ENCODE assay signal across 13 cellular contexts in genomic region chr5:74594172-74595040, GRCh38. TPM values are rescaled to one million over a fixed set of nuclear protein-coding genes. Genes with fewer than 3 reads are reported as not detected.
DNase-seq lines count a peak whose midpoint lies in the region; ATAC-seq and TF ChIP-seq lines count a peak whose summit lies in the region.
"Had no signal": no experiment of that assay in that cellular context is flagged by ENCODE, and none has a peak within 500 bp of the region (broad histone marks: within the 10 kb centered on the region; RNA-seq: fewer than 3 reads in every experiment).

No MANE protein-coding gene starts in this region.

- no peaks in the 10 kb centered on the region for H3K79me2 ChIP-seq in ACC112 (ENCODE audit: control insufficient read depth, insufficient read depth, low read length, unreplicated experiment)

- dilution Hi-C loops in IMR-90 (cut with HindIII; ENCODE audit: low sequenced_read_pairs, unreplicated experiment), result no loop called here

- no peaks in the 10 kb centered on the region for H4K20me1 ChIP-seq in IMR-90 (ENCODE audit: insufficient read depth, low read length)

- WGBS in IMR-90 (ENCODE audit: extremely low coverage in 2 of 2, insufficient read length in 1 of 2), 2 experiments, result 100% methylated on average over 1 of the region's 6 CpGs; no CpG with 5 or more reads in 1 of the 2 experiments

- H3K4me1 ChIP-seq in ACC112 (ENCODE audit: control insufficient read depth, insufficient read depth, low read length, unreplicated experiment), result peaks cover 12% of the 10 kb centered on the region
- no peaks in the 10 kb centered on the region; the same call in 1 of the 2 replicates for H3K4me1 ChIP-seq in IMR-90 (ENCODE audit: control insufficient read depth, insufficient read depth, low read length)

- H2BK5ac ChIP-seq in IMR-90 (ENCODE audit: low read depth, low read length, poor library complexity, severe bottlenecking), result peak overlapping the region; percentile 34

- no peaks in the 10 kb centered on the region for H3K9me1 ChIP-seq in IMR-90 (ENCODE audit: insufficient read depth, low read length)

- no peaks in the 10 kb centered on the region for H3K27me3 ChIP-seq in ACC112 (ENCODE audit: insufficient read depth, low read length)
- no peaks in the 10 kb centered on the region for H3K27me3 ChIP-seq in IMR-90 (ENCODE audit: control insufficient read depth, insufficient read depth, low read length)

- TF ChIP-seq POLR2A in IMR-90 (IDR thresholded peaks at IDR 0.05; ENCODE audit: low read depth, low read length), result no peak

- no peak for TF ChIP-seq CTCF in IMR-90 (conservative IDR thresholded peaks at IDR 0.05; ENCODE audit: low read depth, low read length)
- TF ChIP-seq CTCF in choroid plexus epithelial cell (conservative IDR thresholded peaks at IDR 0.05; ENCODE audit: low read depth, low read length), result no peak

- peak overlapping the region; percentile 52; the same call in 1 of the 2 replicates for H3K4ac ChIP-seq in IMR-90 (ENCODE audit: low read depth, low read length)

- H3K79me1 ChIP-seq in IMR-90 (ENCODE audit: low read depth in 1 of 2, low read length in 2 of 2), result no peaks in the 10 kb centered on the region

- H2AFZ ChIP-seq in ACC112 (ENCODE audit: low read length, unreplicated experiment) (peak overlapping the region; percentile 96), IMR-90 (replicated peaks; ENCODE audit: low read length, poor library complexity) (no peak overlapping the region)
- H2AFZ ChIP-seq: GM23248 had no signal

- H2AK9ac ChIP-seq in IMR-90 (replicated peaks; ENCODE audit: low read depth, low read length, poor library complexity), result no peak overlapping the region

- peak overlapping the region; percentile 72 for H2BK120ac ChIP-seq in IMR-90 (ENCODE audit: low read depth, low read length)

- peak overlapping the region; percentile 64; the same call in 1 of the 2 replicates for H2BK20ac ChIP-seq in IMR-90 (ENCODE audit: low read depth, low read length)

- H3K4me2 ChIP-seq in IMR-90 (ENCODE audit: low read depth, low read length), result no peak overlapping the region

- H3K14ac ChIP-seq in IMR-90 (replicated peaks; ENCODE audit: low read depth, low read length), result peak overlapping the region; percentile 55; the same call in 1 of the 2 replicates

- H3K9ac ChIP-seq in IMR-90 (ENCODE audit: low read depth, low read length), result no peak overlapping the region
- H3K9ac ChIP-seq: GM23248 had no signal

- H2AK5ac ChIP-seq in IMR-90 (ENCODE audit: low read depth, low read length), result no peak overlapping the region

- H3K36me3 ChIP-seq in ACC112 (ENCODE audit: insufficient read depth, low read length), result no peaks in the 10 kb centered on the region
- no peaks in the 10 kb centered on the region for H3K36me3 ChIP-seq in IMR-90 (ENCODE audit: control insufficient read depth, insufficient read depth, low read length)

- in situ Hi-C loops in IMR-90 (cut with MboI; ENCODE audit: low sequenced_read_pairs), result no loop called here

- H3K18ac ChIP-seq in IMR-90 (ENCODE audit: low read depth, low read length), result no peak overlapping the region; the same call in 1 of the 2 replicates

- peak overlapping the region; percentile 45; the same call in 1 of the 2 replicates for H4K91ac ChIP-seq in IMR-90 (ENCODE audit: insufficient read depth, low read depth, low read length)

- intact Hi-C loops in IMR-90 (cut with micrococcal nuclease), result no loop called here

- peak overlapping the region; percentile 49; the same call in 2 of the 3 replicates for H2BK15ac ChIP-seq in IMR-90 (ENCODE audit: low read depth, low read length)

- H3K9me3 ChIP-seq in IMR-90 (ENCODE audit: control insufficient read depth, insufficient read depth, low read length), result no peaks in the 10 kb centered on the region

- H4K8ac ChIP-seq in IMR-90 (ENCODE audit: low read depth in 2 of 2, low read length in 2 of 2), result peak overlapping the region in 1 of 2 experiments; percentile 70; a peak in 2 of 4 replicates

- H3K27ac ChIP-seq in ACC112 (ENCODE audit: low read depth, low read length) (peak overlapping the region; percentile 84), IMR-90 (ENCODE audit: insufficient read depth, low read length) (no peak overlapping the region)
- H3K27ac ChIP-seq: GM23248 had no signal

- H3K23ac ChIP-seq in IMR-90 (ENCODE audit: low read depth, low read length), result no peak overlapping the region

- H4K5ac ChIP-seq in IMR-90 (ENCODE audit: low read depth, low read length), result no peak overlapping the region; the same call in 1 of the 2 replicates

- POLR2A ChIA-PET in IMR-90 (lab: Charles Lee; ENCODE audit: unreplicated experiment), result no interaction called here

- CTCF ChIA-PET in IMR-90 (lab: Yijun Ruan, JAX), result no interaction called here

- H3K56ac ChIP-seq in IMR-90 (ENCODE audit: extremely low read depth, insufficient read depth, low read length), result no peak overlapping the region

- DNase-seq in IMR-90 (peak; percentile 29), choroid plexus epithelial cell (ENCODE audit: low read depth) (peak; percentile 84), lung microvascular endothelial cell (ENCODE audit: low read depth in 2 of 2) (peak; percentile 45 to 81), NOMO-1 treated with DMSO at 0.1 percent for 48 hours (lab: John Stamatoyannopoulos, UW; ENCODE audit: unreplicated experiment) (no peak), iPS-NIHi7 (ENCODE audit: extremely low spot score) (no peak), GM19238 (ENCODE audit: insufficient read length, low spot score) (no peak), NK-92 (lab: John Stamatoyannopoulos, UW; ENCODE audit: unreplicated experiment) (no peak)
- DNase-seq: activated T-cell treated with anti-CD3 and anti-CD28 coated beads, Interleukin-2, amount 50 U/mL, for 1 hour; posterior cingulate gyrus; SIG-M5; T-helper 9 cell had no signal

- TF ChIP-seq RAD21 in IMR-90 (IDR thresholded peaks at IDR 0.05; ENCODE audit: low read length), result no peak

- H3K4me3 ChIP-seq in ACC112 (ENCODE audit: low read depth, low read length) (no peak overlapping the region), IMR-90 (ENCODE audit: insufficient read depth, low read depth, low read length) (no peak overlapping the region), choroid plexus epithelial cell (ENCODE audit: low read depth, low read length) (no peak overlapping the region)
- H3K4me3 ChIP-seq: GM23248 had no signal

- no peak for ATAC-seq in IMR-90 (ENCODE audit: low read depth)

- BruUV-seq in IMR-90 (replicated peaks; lab: Mats Ljungman, UMichigan), result no TSS peak

TF ChIP-seq in IMR-90, 13 proteins besides CTCF, POLR2A, EP300 and RAD21:
- TF ChIP-seq RFX5 (IDR thresholded peaks at IDR 0.05; ENCODE audit: low read depth, low read length) (no peak), BHLHE40 (IDR thresholded peaks at IDR 0.05; ENCODE audit: low read depth, low read length) (no peak), RCOR1 (IDR thresholded peaks at IDR 0.05; ENCODE audit: insufficient replicate concordance, low read length) (no peak)
- TF ChIP-seq, protein P1, sequence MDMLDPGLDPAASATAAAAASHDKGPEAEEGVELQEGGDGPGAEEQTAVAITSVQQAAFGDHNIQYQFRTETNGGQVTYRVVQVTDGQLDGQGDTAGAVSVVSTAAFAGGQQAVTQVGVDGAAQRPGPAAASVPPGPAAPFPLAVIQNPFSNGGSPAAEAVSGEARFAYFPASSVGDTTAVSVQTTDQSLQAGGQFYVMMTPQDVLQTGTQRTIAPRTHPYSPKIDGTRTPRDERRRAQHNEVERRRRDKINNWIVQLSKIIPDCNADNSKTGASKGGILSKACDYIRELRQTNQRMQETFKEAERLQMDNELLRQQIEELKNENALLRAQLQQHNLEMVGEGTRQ (IDR thresholded peaks at IDR 0.05; ENCODE audit: low read depth, low read length), result no peak

RNA-seq across cellular contexts. Expression of gene ENC1, which starts 46.1 kb away (rescaled TPM):
- total RNA-seq in IMR-90 (2012; rRNA removed), result 55.8 and 70.8 TPM in 2 replicates
- polyA plus RNA-seq in IMR-90 (2012; rRNA removed), result 24.9 and 25.6 TPM in 2 replicates
- polyA plus RNA-seq in IMR-90 (2012; cell fraction: cytosol; rRNA removed), result 6.4 and 35.1 TPM in 2 replicates
- 57.2 and 111 TPM in 2 replicates for polyA plus RNA-seq in IMR-90 (2012; cell fraction: nucleus; rRNA removed; ENCODE audit: low replicate concordance)
- total RNA-seq in lung microvascular endothelial cell, result 11.1 and 29.9 TPM in 2 replicates

Comparison
In these comparisons a context has a peak if more than half of its experiments do, and no peak if none do; other contexts are left out.
1. DNase-seq: peak in IMR-90 (single experiment), choroid plexus epithelial cell (single experiment) and lung microvascular endothelial cell (2 of 2); none in NOMO-1 treated with DMSO at 0.1 percent for 48 hours (single experiment), iPS-NIHi7 (single experiment), GM19238 (single experiment) and NK-92 (single experiment).